ENCODE assay signal across 32 cellular contexts in the genomic region with DNA sequence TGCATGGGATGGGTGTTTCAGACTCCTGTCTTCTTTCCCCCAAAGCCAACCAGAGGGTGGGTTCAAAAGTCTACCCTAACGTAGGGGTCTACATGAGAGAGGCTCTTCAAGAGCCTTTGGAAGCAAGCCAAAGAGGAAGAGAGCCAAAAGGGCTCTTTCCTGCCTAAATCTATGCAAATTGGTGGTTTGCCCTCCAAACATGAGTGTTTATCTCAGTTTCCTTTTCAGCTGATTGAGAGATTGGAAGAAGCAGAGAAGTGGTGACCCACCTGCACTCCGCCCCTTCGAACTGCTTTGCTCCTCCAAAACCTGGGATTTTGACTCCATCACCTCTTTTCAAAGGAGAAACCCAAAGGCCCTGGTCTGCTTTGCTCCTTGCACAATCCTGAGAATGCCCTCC.
"Had no signal": no experiment of that assay in that cellular context is flagged by ENCODE, and none has a peak within 500 bp of the region (broad histone marks: within the 10 kb centered on the region; RNA-seq: fewer than 3 reads in every experiment).

No MANE protein-coding gene starts in this region.

- H2AFZ ChIP-seq: PC-9 had no signal

- H3K9me3 ChIP-seq: MG63, SJCRH30 had no signal

- DNase-seq: Kasumi-1, MG63, NCI-H1048, NCI-H1092 treated with DMSO at 0.1 percent for 48 hours, NCI-H1105 treated with DMSO at 0.1 percent for 48 hours, NCI-H1417, NCI-H1436, NCI-H146, NCI-H1694, NCI-H187, NCI-H1930, NCI-H2029 treated with DMSO at 0.1 percent for 48 hours, NCI-H2081 treated with DMSO at 0.1 percent for 48 hours, NCI-H2171 treated with DMSO at 0.1 percent for 48 hours, NCI-H2227 treated with DMSO at 0.1 percent for 48 hours, NCI-H345, NCI-H446, NCI-H510A treated with DMSO at 0.1 percent for 48 hours, NCI-H524 treated with DMSO at 0.1 percent for 48 hours, NCI-H526 treated with DMSO at 0.1 percent for 48 hours, NCI-H748 treated with DMSO at 0.1 percent for 48 hours, NCI-H82, PC-9, SHP77, SIG-M5, SJCRH30, T-cell had no signal

- H3K27ac ChIP-seq: PC-9, RWPE1, SJCRH30, SK-N-MC had no signal

- H3K36me3 ChIP-seq: MG63, SJCRH30 had no signal

- H3K36me3 Mint-ChIP-seq: T-cell had no signal

- H3K4me3 Mint-ChIP-seq: T-cell had no signal

- H3K4me3 ChIP-seq: MG63, PC-9, SJCRH30, SK-N-MC had no signal

- H3K27ac Mint-ChIP-seq: T-cell had no signal

- H3K27me3 ChIP-seq: MG63, SJCRH30 had no signal

- H3K4me1 ChIP-seq: SJCRH30 had no signal

- H3K4me2 ChIP-seq: PC-9 had no signal

- ATAC-seq: Panc1, Right ventricle myocardium inferior, SK-N-SH treated with all-trans-retinoic acid at 6 μM for 48 hours, T-cell had no signal
